In the genomic region with DNA sequence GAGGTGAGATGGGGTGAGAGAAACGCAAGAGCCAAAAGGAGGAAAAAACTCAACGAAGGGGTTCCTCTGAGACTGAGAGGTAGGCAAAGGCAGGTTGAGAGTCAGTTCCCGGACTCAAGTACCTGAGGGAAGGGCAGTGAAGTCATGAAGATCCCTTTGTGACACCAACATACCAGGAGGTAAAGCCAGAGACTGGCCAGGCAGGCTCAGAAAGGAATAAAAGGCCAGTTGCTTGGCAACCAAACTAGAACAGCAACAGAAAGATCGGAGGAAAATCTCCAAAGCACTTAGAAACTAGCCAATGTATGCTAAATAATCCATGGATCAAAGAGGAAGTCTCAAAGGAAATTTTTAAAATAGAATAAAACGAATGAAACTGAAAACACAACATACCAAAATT, we compare ENCODE assay signal across 28 cellular contexts.
A peak's percentile ranks its signal among the peaks of the same experiment; 100 is the strongest.
DNase-seq lines count a peak whose midpoint lies in the region; ATAC-seq and TF ChIP-seq lines count a peak whose summit lies in the region.
"Had no signal": no experiment of that assay in that cellular context is flagged by ENCODE, and none has a peak within 500 bp of the region (broad histone marks: within the 10 kb centered on the region; RNA-seq: fewer than 3 reads in every experiment).

No MANE protein-coding gene starts in this region.

- H3K27ac Mint-ChIP-seq in dendritic cell treated with granulocyte-macrophage colony-stimulating factor and Interleukin-4, amounts not matched to agents 40 ng/mL and 50 ng/mL, for 4 days, result peak overlapping the region; percentile 19
- H3K27ac Mint-ChIP-seq in neural progenitor cell, result peak overlapping the region; percentile 81
- H3K27ac Mint-ChIP-seq: activated CD4-positive, alpha-beta memory T cell treated with anti-CD3 and anti-CD28 coated beads, Interleukin-2, amount 10 ng/mL, durations not matched to agents 7 days and 5 days; natural killer cell; stimulated activated memory B cell treated with anti-CD40 and anti-IgM and Interleukin-4, amounts not matched to agents 10 μg/mL and 1 μg/mL and 100 μg/mL, for 72 hours had no signal

- intact Hi-C loops in dendritic cell treated with granulocyte-macrophage colony-stimulating factor and Interleukin-4, amounts not matched to agents 40 ng/mL and 50 ng/mL, for 4 days (cut with micrococcal nuclease), result loop anchor here (5.0 kb wide), 1 partner anchor 41 kb away; no protein-coding TSS in a partner anchor
- intact Hi-C loops in left lung (cut with DNase I), result loop anchor here in 1 of 2 donors (5.0 kb wide), 1 partner anchor 556 kb away; no protein-coding TSS in a partner anchor

- DNase-seq in DMS153 (lab: John Stamatoyannopoulos, UW), result peak; percentile 62
- no peak for DNase-seq in DMS153 treated with DMSO at 0.1 percent for 48 hours (lab: John Stamatoyannopoulos, UW; ENCODE audit: unreplicated experiment)
- peak; percentile 10 for DNase-seq in NCI-H69 (lab: John Stamatoyannopoulos, UW)
- peak; percentile 56 for DNase-seq in neural progenitor cell (ENCODE audit: low spot score)
- no peak for DNase-seq in left lung
- DNase-seq in BE2C, result no peak
- no peak for DNase-seq in NCI-H1436 (lab: John Stamatoyannopoulos, UW)
- DNase-seq: activated CD4-positive, alpha-beta memory T cell treated with anti-CD3 and anti-CD28 coated beads, Interleukin-2, amount 10 ng/mL, durations not matched to agents 7 days and 5 days; activated CD8-positive, alpha-beta memory T cell treated with anti-CD3 and anti-CD28 coated beads, Interleukin-2, amount 50 U/mL, for 4 hours; activated naive CD4-positive, alpha-beta T cell; body of pancreas; C1 segment of cervical spinal cord; COR-L47; DMS79 treated with DMSO at 0.1 percent for 48 hours; dorsolateral prefrontal cortex; gastrocnemius medialis; GF-D8; mucosa of descending colon; natural killer cell; NCI-H526 treated with DMSO at 0.1 percent for 48 hours; SHP77; stimulated activated CD4-positive, alpha-beta T cell treated with anti-CD3 and anti-CD28 coated beads, Interleukin-15, amount 100 ng/mL, for 24 hours; substantia nigra; upper lobe of left lung had no signal

- no peak overlapping the region for H2AFZ ChIP-seq in neural progenitor cell (replicated peaks)

- no peak overlapping the region for H3K4me2 ChIP-seq in neural progenitor cell

- H3K36me3 ChIP-seq in neural progenitor cell (no peaks in the 10 kb centered on the region), left lung (no peaks in the 10 kb centered on the region), BE2C (no peaks in the 10 kb centered on the region)
- H3K36me3 ChIP-seq: gastrocnemius medialis, Peyer's patch, upper lobe of left lung had no signal

- H3K27me3 ChIP-seq in neural progenitor cell, result no peaks in the 10 kb centered on the region
- H3K27me3 ChIP-seq in left lung, result no peaks in the 10 kb centered on the region
- H3K27me3 ChIP-seq in BE2C, result peaks cover 23% of the 10 kb centered on the region
- H3K27me3 ChIP-seq: body of pancreas, dorsolateral prefrontal cortex, gastrocnemius medialis, Peyer's patch, upper lobe of left lung had no signal

- peaks cover 8% of the 10 kb centered on the region for H3K9me3 Mint-ChIP-seq in dendritic cell treated with granulocyte-macrophage colony-stimulating factor and Interleukin-4, amounts not matched to agents 40 ng/mL and 50 ng/mL, for 4 days
- H3K9me3 Mint-ChIP-seq in neural progenitor cell, result peaks cover 4% of the 10 kb centered on the region
- H3K9me3 Mint-ChIP-seq: activated CD4-positive, alpha-beta memory T cell treated with anti-CD3 and anti-CD28 coated beads, Interleukin-2, amount 10 ng/mL, durations not matched to agents 7 days and 5 days; natural killer cell; stimulated activated memory B cell treated with anti-CD40 and anti-IgM and Interleukin-4, amounts not matched to agents 10 μg/mL and 1 μg/mL and 100 μg/mL, for 72 hours had no signal

- no peak overlapping the region for H3K4me3 Mint-ChIP-seq in dendritic cell treated with granulocyte-macrophage colony-stimulating factor and Interleukin-4, amounts not matched to agents 40 ng/mL and 50 ng/mL, for 4 days
- H3K4me3 Mint-ChIP-seq in neural progenitor cell, result no peak overlapping the region
- H3K4me3 Mint-ChIP-seq: activated CD4-positive, alpha-beta memory T cell treated with anti-CD3 and anti-CD28 coated beads, Interleukin-2, amount 10 ng/mL, durations not matched to agents 7 days and 5 days; natural killer cell; stimulated activated memory B cell treated with anti-CD40 and anti-IgM and Interleukin-4, amounts not matched to agents 10 μg/mL and 1 μg/mL and 100 μg/mL, for 72 hours had no signal

- peaks cover 7% of the 10 kb centered on the region for H3K36me3 Mint-ChIP-seq in dendritic cell treated with granulocyte-macrophage colony-stimulating factor and Interleukin-4, amounts not matched to agents 40 ng/mL and 50 ng/mL, for 4 days (ENCODE audit: low read depth)
- no peaks in the 10 kb centered on the region for H3K36me3 Mint-ChIP-seq in neural progenitor cell
- H3K36me3 Mint-ChIP-seq: natural killer cell had no signal

- ATAC-seq in left lung, result no peak
- ATAC-seq: body of pancreas; gastrocnemius medialis; mucosa of descending colon; natural killer cell; stimulated activated memory B cell treated with anti-CD40 and anti-IgM and Interleukin-4, amounts not matched to agents 10 μg/mL and 1 μg/mL and 100 μg/mL, for 72 hours had no signal

- H3K4me1 Mint-ChIP-seq in dendritic cell treated with granulocyte-macrophage colony-stimulating factor and Interleukin-4, amounts not matched to agents 40 ng/mL and 50 ng/mL, for 4 days (ENCODE audit: low read depth), result peaks cover 50% of the 10 kb centered on the region
- peaks cover 23% of the 10 kb centered on the region for H3K4me1 Mint-ChIP-seq in neural progenitor cell

- no peak overlapping the region for H3K27ac ChIP-seq in neural progenitor cell
- no peak overlapping the region for H3K27ac ChIP-seq in left lung
- H3K27ac ChIP-seq: 22Rv1, body of pancreas, dorsolateral prefrontal cortex, gastrocnemius medialis, Peyer's patch, upper lobe of left lung had no signal

- no peaks in the 10 kb centered on the region for H3K9me3 ChIP-seq in neural progenitor cell (ENCODE audit: low read depth)
- H3K9me3 ChIP-seq in left lung, result no peaks in the 10 kb centered on the region
- H3K9me3 ChIP-seq in BE2C, result no peaks in the 10 kb centered on the region
- H3K9me3 ChIP-seq: body of pancreas, gastrocnemius medialis, mucosa of descending colon, upper lobe of left lung had no signal

- H3K9ac ChIP-seq in neural progenitor cell, result no peak overlapping the region

- H3K27me3 Mint-ChIP-seq in dendritic cell treated with granulocyte-macrophage colony-stimulating factor and Interleukin-4, amounts not matched to agents 40 ng/mL and 50 ng/mL, for 4 days, result no peaks in the 10 kb centered on the region
- H3K27me3 Mint-ChIP-seq in neural progenitor cell (ENCODE audit: insufficient read depth, low read depth), result peaks cover 9% of the 10 kb centered on the region
- H3K27me3 Mint-ChIP-seq: stimulated activated memory B cell treated with anti-CD40 and anti-IgM and Interleukin-4, amounts not matched to agents 10 μg/mL and 1 μg/mL and 100 μg/mL, for 72 hours had no signal

- H3K4me1 ChIP-seq in neural progenitor cell, result no peaks in the 10 kb centered on the region
- peaks cover 6 to 31% of the 10 kb centered on the region in 2 donors for H3K4me1 ChIP-seq in left lung
- H3K4me1 ChIP-seq in BE2C, result no peaks in the 10 kb centered on the region

- no peak overlapping the region for H3K4me3 ChIP-seq in neural progenitor cell
- H3K4me3 ChIP-seq in left lung, result no peak overlapping the region
- H3K4me3 ChIP-seq in BE2C (ENCODE audit: low read depth, low read length), result no peak overlapping the region
- H3K4me3 ChIP-seq: body of pancreas, dorsolateral prefrontal cortex, gastrocnemius medialis, mucosa of descending colon, Peyer's patch, upper lobe of left lung had no signal

- no peaks in the 10 kb centered on the region for H3K79me2 ChIP-seq in neural progenitor cell (ENCODE audit: low read depth)

- H3F3A ChIP-seq in neural progenitor cell (ENCODE audit: low read depth), result no peaks in the 10 kb centered on the region

- no peak for TF ChIP-seq CTCF in neural progenitor cell (IDR thresholded peaks at IDR 0.05)
- no peak for TF ChIP-seq CTCF in left lung (IDR thresholded peaks at IDR 0.05)
- TF ChIP-seq CTCF in BE2C (IDR thresholded peaks at IDR 0.05; ENCODE audit: low read depth, low read length), result no peak

- H4K20me1 ChIP-seq in neural progenitor cell (ENCODE audit: low read depth), result no peaks in the 10 kb centered on the region

Comparison
In these comparisons a context has a peak if more than half of its experiments do, and no peak if none do; other contexts are left out.
1. DNase-seq: peak in DMS153 (single experiment), NCI-H69 (single experiment) and neural progenitor cell (single experiment); none in DMS153 treated with DMSO at 0.1 percent for 48 hours (single experiment), left lung (0 of 2), BE2C (single experiment) and NCI-H1436 (single experiment).